Comparison of ENCODE assay signal across 21 cellular contexts in genomic region chr3:149207475-149207874, GRCh38. TPM values are rescaled to one million over a fixed set of nuclear protein-coding genes. Genes with fewer than 3 reads are reported as not detected.
A peak's percentile ranks its signal among the peaks of the same experiment; 100 is the strongest.
DNase-seq lines count a peak whose midpoint lies in the region; ATAC-seq, FAIRE-seq and TF ChIP-seq lines count a peak whose summit lies in the region.
"Had no signal": no experiment of that assay in that cellular context is flagged by ENCODE, and none has a peak within 500 bp of the region (broad histone marks: within the 10 kb centered on the region; RNA-seq: fewer than 3 reads in every experiment).

No MANE protein-coding gene starts in this region.

- TF ChIP-seq EP300 in HepG2 (IDR thresholded peaks at IDR 0.05; ENCODE audit: low read depth in 2 of 2, low read length in 2 of 2) (no peak), HepG2 (CRISPR knock-in tag; IDR thresholded peaks at IDR 0.05; ENCODE audit: borderline replicate concordance) (no peak)

- TF ChIP-seq POLR2A in right lobe of liver (IDR thresholded peaks at IDR 0.05) (no peak), HepG2 (IDR thresholded peaks at IDR 0.05; ENCODE audit: insufficient read depth in 1 of 2, low read depth in 2 of 2, low read length in 2 of 2) (no peak)

- H4K20me1 ChIP-seq in HepG2 (ENCODE audit: insufficient read depth, low read length) (0 out of 2 replicates have a peak, but pooled peaks cover 5% of the 10 kb centered on the region), astrocyte (ENCODE audit: insufficient read depth, low read length) (no peaks in the 10 kb centered on the region)
- H4K20me1 ChIP-seq: BLaER1 had no signal

- H3K4me3 ChIP-seq in right lobe of liver (no peak overlapping the region), HepG2 (replicated peaks in 1 of 3; ENCODE audit: insufficient read depth in 1 of 3, low read depth in 2 of 3, low read length in 3 of 3) (no peak overlapping the region), astrocyte (ENCODE audit: insufficient read depth, low read depth, low read length) (no peak overlapping the region), upper lobe of right lung (no peak overlapping the region)
- H3K4me3 ChIP-seq: A549, BLaER1, GM12878, GM23248 had no signal

- no peak overlapping the region for H3K4me3 Mint-ChIP-seq in astrocyte (ENCODE audit: unreplicated experiment)
- H3K4me3 Mint-ChIP-seq in mesothelial cell of epicardium = no peak overlapping the region
- H3K4me3 Mint-ChIP-seq: CD14-positive monocyte; CD4-positive, alpha-beta memory T cell had no signal

- H3K4me1 ChIP-seq in right lobe of liver (peaks cover 0 to 13% (median 3%) of the 10 kb centered on the region in 4 donors), HepG2 (ENCODE audit: insufficient read depth, low read length) (peaks cover 84% of the 10 kb centered on the region), astrocyte (ENCODE audit: insufficient read depth, low read length) (no peaks in the 10 kb centered on the region), upper lobe of right lung (no peaks in the 10 kb centered on the region)
- H3K4me1 ChIP-seq: A549, BLaER1 had no signal

- no peak overlapping the region for H3K9ac ChIP-seq in HepG2 (ENCODE audit: insufficient read depth, low read depth, low read length)
- no peak overlapping the region for H3K9ac ChIP-seq in astrocyte (ENCODE audit: low read length)
- H3K9ac ChIP-seq: BLaER1, GM23248 had no signal

- intact Hi-C loops in right lobe of liver (cut with DNase I) (no loop called here), HepG2 (cut with micrococcal nuclease; ENCODE audit: unreplicated experiment) (loop anchor here (5.0 kb wide), 1 partner anchor 75 kb away; no protein-coding TSS in a partner anchor), upper lobe of right lung (cut with DNase I) (no loop called here)

- H3K27me3 ChIP-seq in right lobe of liver (no peaks in the 10 kb centered on the region), HepG2 (ENCODE audit: control insufficient read depth in 1 of 2, insufficient read depth in 2 of 2, low read length in 2 of 2) (no peaks in the 10 kb centered on the region), astrocyte (ENCODE audit: insufficient read depth, low read length) (no peaks in the 10 kb centered on the region), upper lobe of right lung (no peaks in the 10 kb centered on the region)
- H3K27me3 ChIP-seq: BLaER1 had no signal

- H3K36me3 Mint-ChIP-seq in astrocyte (ENCODE audit: low read depth, unreplicated experiment) = no peaks in the 10 kb centered on the region
- H3K36me3 Mint-ChIP-seq in mesothelial cell of epicardium = no peaks in the 10 kb centered on the region
- H3K36me3 Mint-ChIP-seq: CD14-positive monocyte; CD4-positive, alpha-beta memory T cell had no signal

- no peak for DNase-seq in right lobe of liver
- no peak for DNase-seq in HepG2 (ENCODE audit: low spot score)
- DNase-seq in astrocyte (ENCODE audit: low read depth) = peak; percentile 22
- DNase-seq in mesothelial cell of epicardium (ENCODE audit: low spot score in 2 of 2, unreplicated experiment in 2 of 2) = no peak
- DNase-seq in DMS153 treated with DMSO at 0.1 percent for 48 hours (lab: John Stamatoyannopoulos, UW; ENCODE audit: unreplicated experiment) = no peak
- no peak for DNase-seq in stimulated activated CD4-positive, alpha-beta T cell treated with anti-CD3 and anti-CD28 coated beads, Interleukin-4, amount 100 ng/mL, for 1 hour
- no peak for DNase-seq in upper lobe of right lung
- no peak for DNase-seq in RCC 7860 (ENCODE audit: low spot score)
- DNase-seq: CD4-positive, alpha-beta memory T cell; DMS153; DMS79 treated with DMSO at 0.1 percent for 48 hours; EL; GM23248; H7 had no signal

- H3K79me2 ChIP-seq in HepG2 (ENCODE audit: insufficient read depth, low read length) (peaks cover 42% of the 10 kb centered on the region), astrocyte (ENCODE audit: insufficient read depth, low read length) (no peaks in the 10 kb centered on the region)

- H3K4me2 ChIP-seq in HepG2 (ENCODE audit: low read depth, low read length) (no peak overlapping the region), astrocyte (ENCODE audit: low read length) (no peak overlapping the region)
- H3K4me2 ChIP-seq: A549, BLaER1 had no signal

- H2AFZ ChIP-seq in HepG2 (ENCODE audit: low read length) (no peak overlapping the region), astrocyte (ENCODE audit: low read depth, low read length) (no peak overlapping the region)
- H2AFZ ChIP-seq: GM23248 had no signal

- TF ChIP-seq CTCF in right lobe of liver (IDR thresholded peaks at IDR 0.05) = no peak
- TF ChIP-seq CTCF in HepG2 (CRISPR knock-in tag; IDR thresholded peaks at IDR 0.05) = no peak
- no peak for TF ChIP-seq CTCF in astrocyte (IDR thresholded peaks at IDR 0.05; ENCODE audit: insufficient read depth, low read depth, low read length)
- no peak for TF ChIP-seq CTCF in mesothelial cell of epicardium (IDR thresholded peaks at IDR 0.05; ENCODE audit: unreplicated experiment)
- no peak for TF ChIP-seq CTCF in upper lobe of right lung (IDR thresholded peaks at IDR 0.05)

- H3K27me3 Mint-ChIP-seq in astrocyte (ENCODE audit: low read depth, unreplicated experiment) = no peaks in the 10 kb centered on the region
- H3K27me3 Mint-ChIP-seq in mesothelial cell of epicardium (ENCODE audit: low read depth) = no peaks in the 10 kb centered on the region

- H3K9me3 Mint-ChIP-seq in astrocyte (ENCODE audit: unreplicated experiment) = no peaks in the 10 kb centered on the region
- H3K9me3 Mint-ChIP-seq in mesothelial cell of epicardium = peaks cover 4% of the 10 kb centered on the region
- H3K9me3 Mint-ChIP-seq: CD14-positive monocyte had no signal

- 85% methylated on average over 2 of the region's 2 CpGs for WGBS in right lobe of liver (ENCODE audit: insufficient coverage, low coverage, low lambda C conversion rate, missing lambda C conversion rate)
- 100% methylated on average over 2 of the region's 2 CpGs for WGBS in HepG2 (ENCODE audit: low lambda C conversion rate)

- H3K9me3 ChIP-seq in right lobe of liver (no peaks in the 10 kb centered on the region), HepG2 (ENCODE audit: low read length) (no peaks in the 10 kb centered on the region), astrocyte (ENCODE audit: insufficient read depth, low read depth, low read length) (no peaks in the 10 kb centered on the region), upper lobe of right lung (no peaks in the 10 kb centered on the region)
- H3K9me3 ChIP-seq: A549, BLaER1 had no signal

- H3K4me1 Mint-ChIP-seq in astrocyte (ENCODE audit: low read depth, unreplicated experiment) = no peaks in the 10 kb centered on the region
- H3K4me1 Mint-ChIP-seq in mesothelial cell of epicardium = peaks cover 54% of the 10 kb centered on the region

- CTCF ChIA-PET in HepG2 (lab: Yijun Ruan, JAX; ENCODE audit: low intra/inter-chr PET ratio, low total read pairs) = no interaction called here

- BruUV-seq in HepG2 (replicated peaks; lab: Mats Ljungman, UMichigan) = no TSS peak

- H3K27ac Mint-ChIP-seq in astrocyte (ENCODE audit: unreplicated experiment) (no peak overlapping the region), mesothelial cell of epicardium (peak overlapping the region; percentile 70)
- H3K27ac Mint-ChIP-seq: CD14-positive monocyte; CD4-positive, alpha-beta memory T cell had no signal

- POLR2A ChIA-PET in HepG2 (lab: Yijun Ruan, JAX) = no interaction called here

- H3K36me3 ChIP-seq in right lobe of liver (peaks cover 4 to 95% (median 49%) of the 10 kb centered on the region in 4 donors), HepG2 (replicated peaks in 1 of 2; ENCODE audit: control insufficient read depth in 1 of 2, insufficient read depth in 2 of 2, low read length in 2 of 2) (peaks cover 26 to 81% of the 10 kb centered on the region in 2 experiments), astrocyte (ENCODE audit: insufficient read depth, low read length) (no peaks in the 10 kb centered on the region), upper lobe of right lung (no peaks in the 10 kb centered on the region)
- H3K36me3 ChIP-seq: BLaER1 had no signal

- no peak for TF ChIP-seq RAD21 in HepG2 (CRISPR knock-in tag; IDR thresholded peaks at IDR 0.05)

- FAIRE-seq in HepG2 (lab: Jason Lieb, UNC) (no peak), astrocyte (lab: Jason Lieb, UNC) (no peak), RCC 7860 (lab: Jason Lieb, UNC) (no peak)
- FAIRE-seq: A549, GM12878, HTR-8/SVneo had no signal

- in situ Hi-C loops in HepG2 (cut with HindIII; ENCODE audit: extremely low pct_ligation_motif_present, low pct_unique_long_range_greater_than_20kb) = no loop called here

- ATAC-seq in right lobe of liver (peak in 3 of 4 donors; percentile 2 to 6 (median 5)), HepG2 (no peak), upper lobe of right lung (no peak)
- ATAC-seq: A549, GM12878, HCT116 had no signal

- H3K27ac ChIP-seq in right lobe of liver = no peak overlapping the region
- H3K27ac ChIP-seq in HepG2 (ENCODE audit: extremely low read length, insufficient read depth, low read length) = no peak overlapping the region
- no peak overlapping the region for H3K27ac ChIP-seq in astrocyte (ENCODE audit: low read depth, low read length)
- no peak overlapping the region for H3K27ac ChIP-seq in upper lobe of right lung
- H3K27ac ChIP-seq: 22Rv1, A549, BLaER1, GM23248 had no signal

RNA-seq across cellular contexts. Expression of gene CP, which starts 14.2 kb away (rescaled TPM):
- total RNA-seq in right lobe of liver = 1,000 to 10,000 TPM; 1,086 to 3,257 (median 1,852) TPM
- 21.1 and 42.6 TPM in 2 replicates for total RNA-seq in HepG2 (2016; rRNA removed; fragmentation: Illumina TruSeq; extraction: Trizol)
- total RNA-seq in HepG2 (2016; cell fraction: cytosol; rRNA removed; fragmentation: Illumina TruSeq; extraction: Trizol; ENCODE audit: low read depth) = 2.7 and 3.7 TPM in 2 replicates
- total RNA-seq in HepG2 (2016; cell fraction: insoluble cytoplasmic fraction; rRNA removed; fragmentation: Illumina TruSeq; extraction: Trizol) = 18.7 and 40.2 TPM in 2 replicates
- total RNA-seq in HepG2 (2016; cell fraction: membrane; rRNA removed; fragmentation: Illumina TruSeq; extraction: Trizol) = 4.1 and 6.2 TPM in 2 replicates
- total RNA-seq in HepG2 (2016; cell fraction: nucleus; rRNA removed; fragmentation: Illumina TruSeq; extraction: Trizol) = 45.7 and 53.7 TPM in 2 replicates
- polyA plus RNA-seq in HepG2 (2011; rRNA removed) = 789 and 863 TPM in 2 replicates
- 278 and 600 TPM in 2 replicates for polyA plus RNA-seq in HepG2 (2011; cell fraction: cytosol; rRNA removed)
- 526 and 705 TPM in 2 replicates for polyA plus RNA-seq in HepG2 (2011; cell fraction: nucleus; rRNA removed)
- 608 and 681 TPM in 2 replicates for polyA plus RNA-seq in HepG2 (2012)
- polyA plus RNA-seq in HepG2 (2016; cell fraction: cytosol; fragmentation: Illumina TruSeq; extraction: Trizol; ENCODE audit: low read depth) = 1.5 and 2.7 TPM in 2 replicates
- polyA plus RNA-seq in HepG2 (2016; cell fraction: insoluble cytoplasmic fraction; fragmentation: Illumina TruSeq; extraction: Trizol; ENCODE audit: low read depth) = 11.2 and 15.8 TPM in 2 replicates
- 2.8 and 3.1 TPM in 2 replicates for polyA plus RNA-seq in HepG2 (2016; cell fraction: membrane; fragmentation: Illumina TruSeq; extraction: Trizol; ENCODE audit: low read depth)
- 53.4 and 55.4 TPM in 2 replicates for polyA plus RNA-seq in HepG2 (2016; cell fraction: nucleus; fragmentation: Illumina TruSeq; extraction: Trizol; ENCODE audit: insufficient read depth, low read depth)
- 0.56 and 444 TPM in 2 replicates for polyA minus RNA-seq in HepG2 (2011; rRNA and poly(A)+ RNA removed; ENCODE audit: low replicate concordance)
- 644 and 1,215 TPM in 2 replicates for polyA minus RNA-seq in HepG2 (2011; cell fraction: cytosol; rRNA and poly(A)+ RNA removed)
- 1,123 and 1,795 TPM in 2 replicates for polyA minus RNA-seq in HepG2 (2011; cell fraction: nucleus; rRNA and poly(A)+ RNA removed)
- total RNA-seq in astrocyte = 0.48 TPM in 1 of 2 replicates, not detected in the other
- 22.6 to 28.4 TPM (median 24.2 TPM) in 3 replicates for total RNA-seq in mesothelial cell of epicardium
- 3.4 TPM for total RNA-seq in upper lobe of right lung
- total RNA-seq: CD4-positive, alpha-beta memory T cell; GM23248 had no signal
- polyA plus RNA-seq: CD14-positive monocyte, GM23248 had no signal

Comparison
In these comparisons a context has a peak if more than half of its experiments do, and no peak if none do; other contexts are left out.
1. ATAC-seq: peak in right lobe of liver (3 of 4); none in HepG2 (single experiment) and upper lobe of right lung (single experiment).
2. RNA of gene CP, which starts 14.2 kb away (total RNA-seq): 1,086 to 3,257 TPM in right lobe of liver; 2.7 to 53.7 TPM in HepG2, 22.6 to 28.4 TPM in mesothelial cell of epicardium, 3.4 TPM in upper lobe of right lung (single experiment) and 0.48 TPM in astrocyte; every median in the first group is over 10 times any median in the second.